In the genomic region with DNA sequence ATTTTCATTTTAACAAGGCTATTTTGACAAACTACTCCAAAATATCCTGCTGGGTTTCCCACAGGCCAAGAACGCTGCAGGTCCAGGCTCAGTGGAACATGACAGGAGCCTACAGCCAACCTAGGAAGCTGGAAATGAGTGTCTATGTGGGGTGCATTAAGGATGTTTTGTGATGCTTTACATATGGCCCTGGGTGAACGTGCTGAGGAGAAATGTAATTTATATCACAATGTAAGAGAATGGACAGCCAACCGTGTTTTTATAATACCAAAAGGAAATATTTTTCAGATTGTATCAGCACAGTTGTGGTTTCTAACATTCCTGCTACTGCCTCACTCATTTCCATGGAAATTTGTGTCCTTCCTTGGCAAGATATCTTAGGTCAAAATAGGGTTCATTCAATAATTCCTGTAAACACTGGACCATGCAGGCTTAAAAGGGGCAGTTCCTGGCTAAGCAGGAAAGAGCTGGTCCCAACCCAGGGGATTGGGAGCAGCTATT, we compare ENCODE assay signal across 10 cellular contexts. TPM values are rescaled to one million over a fixed set of nuclear protein-coding genes. Genes with fewer than 3 reads are reported as not detected.
DNase-seq lines count a peak whose midpoint lies in the region; ATAC-seq and TF ChIP-seq lines count a peak whose summit lies in the region.
"Had no signal": no experiment of that assay in that cellular context is flagged by ENCODE, and none has a peak within 500 bp of the region (broad histone marks: within the 10 kb centered on the region; RNA-seq: fewer than 3 reads in every experiment).

No MANE protein-coding gene starts in this region.

- 54 to 82% methylated on average over 3 of the region's 3 CpGs for WGBS in sigmoid colon, 2 donors

- H3K27ac ChIP-seq in sigmoid colon = peak overlapping the region; percentile 57 to 69 (median 62)

- TF ChIP-seq CTCF in BJ (IDR thresholded peaks at IDR 0.05; ENCODE audit: insufficient read depth, low read depth, low read length) (no peak), astrocyte of the cerebellum (IDR thresholded peaks at IDR 0.05; ENCODE audit: low read depth, low read length, missing control alignments) (no peak), sigmoid colon (IDR thresholded peaks at IDR 0.05) (no peak)

- intact Hi-C loops in Right ventricle myocardium superior (cut with DNase I) = no loop called here
- intact Hi-C loops in sigmoid colon (cut with DNase I) = no loop called here

- no peaks in the 10 kb centered on the region for H3K9me3 ChIP-seq in sigmoid colon

- CTCF ChIA-PET in BJ (lab: Yijun Ruan, JAX) = no interaction called here

- H3K27me3 Mint-ChIP-seq in T-helper 2 cell treated with Interferon-gamma antibody and Interleukin-4, amounts not matched to agents 5 μg/mL and 100 μg/mL, for 36 hours (ENCODE audit: low read depth) = peaks cover 4% of the 10 kb centered on the region
- H3K27me3 Mint-ChIP-seq: CD4-positive, alpha-beta memory T cell had no signal

- DNase-seq in BJ (ENCODE audit: low read depth) = peak; percentile 69
- peak; percentile 89 for DNase-seq in astrocyte of the cerebellum (ENCODE audit: low read depth)
- no peak for DNase-seq in Right ventricle myocardium superior
- DNase-seq in sigmoid colon = no peak
- no peak for DNase-seq in H7
- DNase-seq in T-helper 2 cell treated with Interferon-gamma antibody and Interleukin-4, amounts not matched to agents 5 μg/mL and 100 μg/mL, for 36 hours (ENCODE audit: low spot score) = no peak
- DNase-seq in activated T-cell treated with anti-CD3 and anti-CD28 coated beads, Interleukin-2, amount 50 U/mL, for 1 hour = no peak
- DNase-seq: CD4-positive, alpha-beta memory T cell had no signal

- no peak for TF ChIP-seq EP300 in sigmoid colon (IDR thresholded peaks at IDR 0.05)

- H3K36me3 Mint-ChIP-seq in T-helper 2 cell treated with Interferon-gamma antibody and Interleukin-4, amounts not matched to agents 5 μg/mL and 100 μg/mL, for 36 hours (ENCODE audit: low read depth) = no peaks in the 10 kb centered on the region

- H3K27me3 ChIP-seq in BJ (ENCODE audit: control insufficient read depth, insufficient read depth, low read length) = no peaks in the 10 kb centered on the region; the same call in 1 of the 2 replicates
- no peaks in the 10 kb centered on the region for H3K27me3 ChIP-seq in sigmoid colon
- no peaks in the 10 kb centered on the region for H3K27me3 ChIP-seq in H7 (ENCODE audit: control insufficient read depth, insufficient read depth, low read length)

- peaks cover 3% of the 10 kb centered on the region for H3K4me1 Mint-ChIP-seq in T-helper 2 cell treated with Interferon-gamma antibody and Interleukin-4, amounts not matched to agents 5 μg/mL and 100 μg/mL, for 36 hours (ENCODE audit: low read depth)

- peaks cover 0 to 30% (median 23%) of the 10 kb centered on the region in 4 donors for H3K4me1 ChIP-seq in sigmoid colon

- no peak for TF ChIP-seq POLR2A in sigmoid colon (IDR thresholded peaks at IDR 0.05)

- H3K4me3 Mint-ChIP-seq in T-helper 2 cell treated with Interferon-gamma antibody and Interleukin-4, amounts not matched to agents 5 μg/mL and 100 μg/mL, for 36 hours = no peak overlapping the region
- H3K4me3 Mint-ChIP-seq: CD4-positive, alpha-beta memory T cell had no signal

- POLR2A ChIA-PET in BJ (lab: Charles Lee) = no interaction called here

- no peak overlapping the region for H3K4me3 ChIP-seq in BJ (ENCODE audit: low read depth, low read length)
- no peak overlapping the region for H3K4me3 ChIP-seq in astrocyte of the cerebellum (ENCODE audit: low read depth, low read length)
- H3K4me3 ChIP-seq in sigmoid colon = no peak overlapping the region
- H3K4me3 ChIP-seq in H7 (ENCODE audit: insufficient read depth, low read depth, low read length) = no peak overlapping the region

- H3K36me3 ChIP-seq in BJ (ENCODE audit: control insufficient read depth, insufficient read depth, low read length) (no peaks in the 10 kb centered on the region), sigmoid colon (no peaks in the 10 kb centered on the region), H7 (replicated peaks; ENCODE audit: control insufficient read depth, insufficient read depth, low read length) (no peaks in the 10 kb centered on the region)

- in situ Hi-C loops in astrocyte of the cerebellum (cut with HindIII; ENCODE audit: low sequenced_read_pairs) = loop anchor here (10.0 kb wide), 1 partner anchor 68 kb away; no protein-coding TSS in a partner anchor

- H3K27ac Mint-ChIP-seq in T-helper 2 cell treated with Interferon-gamma antibody and Interleukin-4, amounts not matched to agents 5 μg/mL and 100 μg/mL, for 36 hours = no peak overlapping the region
- H3K27ac Mint-ChIP-seq: CD4-positive, alpha-beta memory T cell had no signal

- ATAC-seq in Right ventricle myocardium superior (ENCODE audit: poor library complexity) = peak; percentile 52
- ATAC-seq in HG03442 (IDR thresholded peaks at IDR 0.05; ENCODE audit: unreplicated experiment) = no peak
- ATAC-seq: left lobe of liver had no signal

- H3K9me3 Mint-ChIP-seq in T-helper 2 cell treated with Interferon-gamma antibody and Interleukin-4, amounts not matched to agents 5 μg/mL and 100 μg/mL, for 36 hours = no peaks in the 10 kb centered on the region
- H3K9me3 Mint-ChIP-seq: CD4-positive, alpha-beta memory T cell had no signal

RNA-seq across cellular contexts. Expression of gene ST8SIA1, which starts 51.5 kb away (rescaled TPM):
- not detected in 2 replicates for polyA plus RNA-seq in BJ (2011; rRNA removed)
- not detected in 2 replicates for polyA minus RNA-seq in BJ (2011; rRNA and poly(A)+ RNA removed)
- total RNA-seq in Right ventricle myocardium superior = 3.3 TPM
- total RNA-seq in sigmoid colon = 10 to 100 TPM; 17.4 to 57.3 (median 22.5) TPM
- polyA plus RNA-seq in sigmoid colon = 1 to 10 TPM; 1.2 to 3.1 (median 1.4) TPM
- total RNA-seq in H7 (2014; rRNA removed; shearing (Covaris generic)) = 1.5 and 1.7 TPM in 2 replicates
- total RNA-seq: left lobe of liver had no signal

Comparison
In these comparisons a context has a peak if more than half of its experiments do, and no peak if none do; other contexts are left out.
1. DNase-seq: peak in BJ (single experiment) and astrocyte of the cerebellum (single experiment); none in Right ventricle myocardium superior (single experiment), sigmoid colon (single experiment), H7 (single experiment), T-helper 2 cell treated with Interferon-gamma antibody and Interleukin-4, amounts not matched to agents 5 μg/mL and 100 μg/mL, for 36 hours (single experiment) and activated T-cell treated with anti-CD3 and anti-CD28 coated beads, Interleukin-2, amount 50 U/mL, for 1 hour (single experiment).